In genomic region chr18:23401400-23402347, GRCh38 we compare ENCODE assay signal across 9 cellular contexts. TPM values are rescaled to one million over a fixed set of nuclear protein-coding genes. Genes with fewer than 3 reads are reported as not detected.
DNase-seq lines count a peak whose midpoint lies in the region; ATAC-seq, FAIRE-seq and TF ChIP-seq lines count a peak whose summit lies in the region.
"Had no signal": no experiment of that assay in that cellular context is flagged by ENCODE, and none has a peak within 500 bp of the region (broad histone marks: within the 10 kb centered on the region; RNA-seq: fewer than 3 reads in every experiment).

No MANE protein-coding gene starts in this region.

- H3K36me3 ChIP-seq in HUES64 (ENCODE audit: insufficient read depth, low read length), result no peaks in the 10 kb centered on the region
- no peaks in the 10 kb centered on the region for H3K36me3 ChIP-seq in left lung

- no peak for FAIRE-seq in A549 (lab: Jason Lieb, UNC)

- H3K27ac ChIP-seq in A549 (peak overlapping the region; percentile 54 to 81; a peak in 5 of 6 replicates), HUES64 (ENCODE audit: low read depth, low read length) (peak overlapping the region; percentile 17), left lung (no peak overlapping the region)

- peak overlapping the region; percentile 54; the same call in 1 of the 2 replicates for H3K9ac ChIP-seq in HUES64 (ENCODE audit: low read depth, low read length)

- WGBS in A549 (ENCODE audit: missing lambda C conversion rate), result 71% methylated on average over 10 of the region's 10 CpGs
- 64% methylated on average over 10 of the region's 10 CpGs for WGBS in HUES64

- no peak for TF ChIP-seq EP300 in A549 (IDR thresholded peaks at IDR 0.05)

- TF ChIP-seq POLR2A in A549 (IDR thresholded peaks at IDR 0.05; ENCODE audit: low read length), result no peak

- H3K4me1 ChIP-seq in A549, result peaks cover 25% of the 10 kb centered on the region
- peaks cover 21% of the 10 kb centered on the region for H3K4me1 ChIP-seq in HUES64 (ENCODE audit: insufficient read depth, low read length)
- H3K4me1 ChIP-seq in left lung, result peaks cover 0 to 3% of the 10 kb centered on the region in 2 donors

- intact Hi-C loops in left lung (cut with DNase I), result no loop called here
- intact Hi-C loops in posterior cingulate gyrus (cut with DNase I), result no loop called here

- TF ChIP-seq CTCF in A549 (IDR thresholded peaks at IDR 0.05) (no peak), left lung (IDR thresholded peaks at IDR 0.05) (no peak)

- peak overlapping the region; percentile 55 for H3K4me2 ChIP-seq in A549

- H3K27me3 Mint-ChIP-seq in immature natural killer cell (ENCODE audit: low read depth in 3 of 3), result peaks cover 0 to 1% (median 0%) of the 10 kb centered on the region in 3 donors
- no peaks in the 10 kb centered on the region for H3K27me3 Mint-ChIP-seq in activated CD4-positive, alpha-beta T cell treated with anti-CD3 and anti-CD28 coated beads, Interleukin-2, amount 10 ng/mL, durations not matched to agents 7 days and 5 days
- H3K27me3 Mint-ChIP-seq: activated naive CD8-positive, alpha-beta T cell treated with anti-CD3 and anti-CD28 coated beads, Interleukin-2, amount 10 ng/mL, durations not matched to agents 7 days and 5 days had no signal

- no peak for TF ChIP-seq RAD21 in A549 (conservative IDR thresholded peaks at IDR 0.05 in 1 of 2, IDR thresholded peaks at IDR 0.05 in 1 of 2)

- H3K9me3 Mint-ChIP-seq in immature natural killer cell, result no peaks in the 10 kb centered on the region
- no peaks in the 10 kb centered on the region for H3K9me3 Mint-ChIP-seq in activated CD4-positive, alpha-beta T cell treated with anti-CD3 and anti-CD28 coated beads, Interleukin-2, amount 10 ng/mL, durations not matched to agents 7 days and 5 days
- H3K9me3 Mint-ChIP-seq: activated naive CD8-positive, alpha-beta T cell treated with anti-CD3 and anti-CD28 coated beads, Interleukin-2, amount 10 ng/mL, durations not matched to agents 7 days and 5 days had no signal

- peaks cover 31 to 58% of the 10 kb centered on the region in 2 donors for H3K4me1 Mint-ChIP-seq in immature natural killer cell
- peaks cover 20% of the 10 kb centered on the region for H3K4me1 Mint-ChIP-seq in activated CD4-positive, alpha-beta T cell treated with anti-CD3 and anti-CD28 coated beads, Interleukin-2, amount 10 ng/mL, durations not matched to agents 7 days and 5 days

- H3K4me3 ChIP-seq in A549 (no peak overlapping the region), HUES64 (ENCODE audit: low read length) (no peak overlapping the region), left lung (no peak overlapping the region)

- H3K4me3 Mint-ChIP-seq in immature natural killer cell, result no peak overlapping the region
- no peak overlapping the region for H3K4me3 Mint-ChIP-seq in activated CD4-positive, alpha-beta T cell treated with anti-CD3 and anti-CD28 coated beads, Interleukin-2, amount 10 ng/mL, durations not matched to agents 7 days and 5 days
- H3K4me3 Mint-ChIP-seq: activated naive CD8-positive, alpha-beta T cell treated with anti-CD3 and anti-CD28 coated beads, Interleukin-2, amount 10 ng/mL, durations not matched to agents 7 days and 5 days had no signal

- H3K9me3 ChIP-seq in A549 (no peaks in the 10 kb centered on the region), HUES64 (ENCODE audit: insufficient read depth, low read depth, low read length) (no peaks in the 10 kb centered on the region), left lung (no peaks in the 10 kb centered on the region)

- H3K27me3 ChIP-seq in HUES64 (ENCODE audit: insufficient read depth, low read length), result no peaks in the 10 kb centered on the region
- no peaks in the 10 kb centered on the region for H3K27me3 ChIP-seq in left lung

- CTCF ChIA-PET in A549 (lab: Yijun Ruan, JAX), result interaction anchor here (0.6 kb wide), 1 partner anchor 10 kb away, joined by 3 read pairs; no protein-coding TSS in a partner anchor
- CTCF ChIA-PET in activated CD4-positive, alpha-beta T cell treated with anti-CD3 and anti-CD28 coated beads, Interleukin-2, amount 10 ng/mL, durations not matched to agents 7 days and 5 days (lab: Charles Lee), result interaction anchor here (1.1 to 1.3 kb wide), 2 partner anchors 10 to 17 kb away, joined by 3 read pairs; no protein-coding TSS in a partner anchor

- H3K27ac Mint-ChIP-seq in immature natural killer cell, result peak overlapping the region in 2 of 6 donors; percentile 22 to 66
- no peak overlapping the region for H3K27ac Mint-ChIP-seq in activated CD4-positive, alpha-beta T cell treated with anti-CD3 and anti-CD28 coated beads, Interleukin-2, amount 10 ng/mL, durations not matched to agents 7 days and 5 days
- H3K27ac Mint-ChIP-seq: activated naive CD8-positive, alpha-beta T cell treated with anti-CD3 and anti-CD28 coated beads, Interleukin-2, amount 10 ng/mL, durations not matched to agents 7 days and 5 days had no signal

- POLR2A ChIA-PET in A549 (lab: Yijun Ruan, JAX), result no interaction called here
- POLR2A ChIA-PET in activated CD4-positive, alpha-beta T cell treated with anti-CD3 and anti-CD28 coated beads, Interleukin-2, amount 10 ng/mL, durations not matched to agents 7 days and 5 days (lab: Charles Lee), result no interaction called here

- peak; percentile 56 to 77; a peak in 4 of 6 replicates for ATAC-seq in A549
- ATAC-seq in left lung, result peak; percentile 85

- H3K36me3 Mint-ChIP-seq in immature natural killer cell, result peaks cover 7 to 15% (median 10%) of the 10 kb centered on the region in 3 donors
- H3K36me3 Mint-ChIP-seq in activated CD4-positive, alpha-beta T cell treated with anti-CD3 and anti-CD28 coated beads, Interleukin-2, amount 10 ng/mL, durations not matched to agents 7 days and 5 days (ENCODE audit: low read depth), result no peaks in the 10 kb centered on the region

- DNase-seq in A549 (ENCODE audit: low read depth in 1 of 2, low spot score in 1 of 2) (peak in 1 of 2 experiments; percentile 27), astrocyte of the hippocampus (ENCODE audit: low read depth, low spot score) (peak; percentile 62), left lung (no peak), NOMO-1 (lab: John Stamatoyannopoulos, UW; ENCODE audit: unreplicated experiment in 2 of 2) (no peak), immature natural killer cell (no peak), posterior cingulate gyrus (no peak)
- no peak for DNase-seq in activated CD4-positive, alpha-beta T cell treated with anti-CD3 and anti-CD28 coated beads, Interleukin-2, amount 10 ng/mL, durations not matched to agents 7 days and 5 days
- DNase-seq: activated naive CD8-positive, alpha-beta T cell treated with anti-CD3 and anti-CD28 coated beads, Interleukin-2, amount 10 ng/mL, durations not matched to agents 7 days and 5 days had no signal

TF ChIP-seq in A549, 52 proteins besides CTCF, POLR2A, EP300 and RAD21:
- TF ChIP-seq RFX5 (IDR thresholded peaks at IDR 0.05) (no peak), BHLHE40 (IDR thresholded peaks at IDR 0.05; ENCODE audit: low read depth, low read length) (no peak), POLR2AphosphoS2 (conservative IDR thresholded peaks at IDR 0.05; ENCODE audit: low read length) (no peak), KDM5A (IDR thresholded peaks at IDR 0.05) (no peak)

RNA-seq across cellular contexts. Expression of gene RIOK3, which starts 51.4 kb away (rescaled TPM):
- 34.4 and 43.3 TPM in 2 replicates for polyA plus RNA-seq in A549 (2011; rRNA removed)
- polyA plus RNA-seq in A549 (2012; cell fraction: cytosol; rRNA removed), result 6.8 and 9.1 TPM in 2 replicates
- 9.5 and 12.9 TPM in 2 replicates for polyA plus RNA-seq in A549 (2012; cell fraction: nucleus; rRNA removed)
- polyA plus RNA-seq in A549 (2017; fragmentation: RNase III; extraction: RNeasy Plus Mini Kit Qiagen cat#74134 plus additional on column Dnase treatment), result 25.3 to 29.4 TPM (median 26.9 TPM) in 3 replicates
- 14.3 and 14.4 TPM in 2 replicates for polyA minus RNA-seq in A549 (2011; rRNA and poly(A)+ RNA removed)
- 28.7 TPM for polyA plus RNA-seq in HUES64 (2013, experiment 1 of 2)
- 21.6 TPM for polyA plus RNA-seq in HUES64 (2013, experiment 2 of 2)
- total RNA-seq in left lung, result 10 to 100 TPM; 55.3 to 63.0 TPM
- polyA plus RNA-seq in immature natural killer cell, result 10 to 100 TPM; 48.6 to 79.3 (median 72.8) TPM
- 10 to 100 TPM; 55.4 to 69.3 TPM for total RNA-seq in activated CD4-positive, alpha-beta T cell treated with anti-CD3 and anti-CD28 coated beads, Interleukin-2, amount 10 ng/mL, durations not matched to agents 7 days and 5 days

Comparison
In these comparisons a context has a peak if more than half of its experiments do, and no peak if none do; other contexts are left out.
1. H3K27ac ChIP-seq: peak in A549 (2 of 2) and HUES64 (single experiment); none in left lung (0 of 2).